In genomic region chrX:55489315-55490009, GRCh38 we compare ENCODE assay signal across 8 cellular contexts. TPM values are rescaled to one million over a fixed set of nuclear protein-coding genes. Genes with fewer than 3 reads are reported as not detected.
DNase-seq lines count a peak whose midpoint lies in the region; TF ChIP-seq lines count a peak whose summit lies in the region.

Gene USP51, minus strand, starts transcription at chrX:55489848. Its CDS starts 909 bp downstream, at chrX:55488939.

- H3K9me3 Mint-ChIP-seq in glutamatergic neuron (ENCODE audit: unreplicated experiment): peaks cover 3% of the 10 kb centered on the region

- peak within 1 kb of the TSS; percentile 51 for H3K4me3 ChIP-seq in HFF-Myc (replicated peaks; ENCODE audit: low read depth, low read length)

- H3K27me3 Mint-ChIP-seq in glutamatergic neuron (ENCODE audit: unreplicated experiment): peaks cover 5% of the 10 kb centered on the region

- peaks cover 3% of the 10 kb centered on the region for H3K4me1 Mint-ChIP-seq in glutamatergic neuron (ENCODE audit: low read depth, unreplicated experiment)

- peak within 1 kb of the TSS; percentile 93 for H3K4me3 Mint-ChIP-seq in glutamatergic neuron (ENCODE audit: unreplicated experiment)

- TF ChIP-seq CTCF in HFF-Myc (IDR thresholded peaks at IDR 0.05; ENCODE audit: low read depth, low read length, missing control alignments) (no peak), glutamatergic neuron (IDR thresholded peaks at IDR 0.05; ENCODE audit: partially characterized antibody, unreplicated experiment) (no peak)

- H3K27ac Mint-ChIP-seq in glutamatergic neuron (ENCODE audit: unreplicated experiment): peak within 1 kb of the TSS; percentile 93

- H3K36me3 Mint-ChIP-seq in glutamatergic neuron (ENCODE audit: unreplicated experiment): no peaks in the 10 kb centered on the region

- DNase-seq in SHP77 treated with DMSO at 0.1 percent for 48 hours (lab: John Stamatoyannopoulos, UW) (peak; percentile 41), SHP77 (lab: John Stamatoyannopoulos, UW) (no peak), HFF-Myc (ENCODE audit: extremely low read depth, low read depth) (no peak), NCI-H2196 (lab: John Stamatoyannopoulos, UW; ENCODE audit: unreplicated experiment) (peak; percentile 7), glutamatergic neuron (peak; percentile 36), occipital lobe (lab: John Stamatoyannopoulos, UW) (peak; percentile 27), NCI-H524 treated with DMSO at 0.1 percent for 48 hours (lab: John Stamatoyannopoulos, UW) (no peak)
- peak; percentile 18 for DNase-seq in activated naive CD4-positive, alpha-beta T cell treated with anti-CD3 and anti-CD28 coated beads, Interleukin-2, amount 50 U/mL, for 16 hours

RNA-seq across cellular contexts. Expression of gene USP51, which starts in this region (rescaled TPM):
- total RNA-seq in glutamatergic neuron (ENCODE audit: unreplicated experiment) (2.7 TPM), occipital lobe (6.9 TPM)

Comparison
In these comparisons a context has a peak if more than half of its experiments do, and no peak if none do; other contexts are left out.
1. DNase-seq: peak in SHP77 treated with DMSO at 0.1 percent for 48 hours (single experiment), NCI-H2196 (single experiment), activated naive CD4-positive, alpha-beta T cell treated with anti-CD3 and anti-CD28 coated beads, Interleukin-2, amount 50 U/mL, for 16 hours (single experiment), glutamatergic neuron (single experiment) and occipital lobe (single experiment); none in SHP77 (0 of 2), HFF-Myc (single experiment) and NCI-H524 treated with DMSO at 0.1 percent for 48 hours (single experiment).